ENCODE assay signal across 35 cellular contexts in the genomic region with DNA sequence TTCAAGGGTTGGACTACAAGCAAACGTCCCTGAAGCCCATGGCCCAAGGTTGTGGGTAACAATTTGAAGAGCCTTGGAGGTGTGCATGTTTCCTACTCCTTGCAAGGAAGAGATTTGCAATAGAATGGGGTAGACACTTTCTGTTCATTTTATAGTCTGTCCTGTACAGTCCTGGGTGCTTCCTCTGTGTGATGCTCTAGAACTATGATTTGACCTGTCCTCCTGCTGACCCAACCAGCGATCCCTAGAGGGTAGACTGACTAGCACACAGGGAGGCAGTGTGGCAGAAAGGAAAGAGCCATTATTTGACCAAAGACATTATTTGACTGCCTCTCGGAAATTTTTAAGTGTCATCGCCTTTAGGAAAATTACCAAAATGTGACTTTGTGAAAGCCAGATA.
"Had no signal": no experiment of that assay in that cellular context is flagged by ENCODE, and none has a peak within 500 bp of the region (broad histone marks: within the 10 kb centered on the region; RNA-seq: fewer than 3 reads in every experiment).

No MANE protein-coding gene starts in this region.

- H3K36me3 ChIP-seq: MG63 had no signal

- H3K27me3 ChIP-seq: MG63 had no signal

- H3K4me3 ChIP-seq: MG63 had no signal

- H3K9me3 ChIP-seq: MG63 had no signal

- DNase-seq: Karpas-422, Kasumi-1, KG1, MG63, MM.1S, MV-4-11, NCI-H1048, NCI-H1092, NCI-H1092 treated with DMSO at 0.1 percent for 48 hours, NCI-H1105, NCI-H1105 treated with DMSO at 0.1 percent for 48 hours, NCI-H1417, NCI-H1417 treated with DMSO at 0.1 percent for 48 hours, NCI-H1436, NCI-H1436 treated with DMSO at 0.1 percent for 48 hours, NCI-H146, NCI-H1694, NCI-H1694 treated with DMSO at 0.1 percent for 48 hours, NCI-H187, NCI-H187 treated with DMSO at 0.1 percent for 48 hours, NCI-H1930, NCI-H2029, NCI-H2029 treated with DMSO at 0.1 percent for 48 hours, NCI-H2081, NCI-H2081 treated with DMSO at 0.1 percent for 48 hours, NCI-H2107, NCI-H2171, NCI-H2171 treated with DMSO at 0.1 percent for 48 hours, NCI-H2227 treated with DMSO at 0.1 percent for 48 hours, NCI-H226, NCI-H345, NCI-H446, NCI-H446 treated with DMSO at 0.1 percent for 48 hours, NCI-H510A, NCI-H510A treated with DMSO at 0.1 percent for 48 hours had no signal
